1 cellular context compared by ENCODE assay signal in the genomic region with DNA sequence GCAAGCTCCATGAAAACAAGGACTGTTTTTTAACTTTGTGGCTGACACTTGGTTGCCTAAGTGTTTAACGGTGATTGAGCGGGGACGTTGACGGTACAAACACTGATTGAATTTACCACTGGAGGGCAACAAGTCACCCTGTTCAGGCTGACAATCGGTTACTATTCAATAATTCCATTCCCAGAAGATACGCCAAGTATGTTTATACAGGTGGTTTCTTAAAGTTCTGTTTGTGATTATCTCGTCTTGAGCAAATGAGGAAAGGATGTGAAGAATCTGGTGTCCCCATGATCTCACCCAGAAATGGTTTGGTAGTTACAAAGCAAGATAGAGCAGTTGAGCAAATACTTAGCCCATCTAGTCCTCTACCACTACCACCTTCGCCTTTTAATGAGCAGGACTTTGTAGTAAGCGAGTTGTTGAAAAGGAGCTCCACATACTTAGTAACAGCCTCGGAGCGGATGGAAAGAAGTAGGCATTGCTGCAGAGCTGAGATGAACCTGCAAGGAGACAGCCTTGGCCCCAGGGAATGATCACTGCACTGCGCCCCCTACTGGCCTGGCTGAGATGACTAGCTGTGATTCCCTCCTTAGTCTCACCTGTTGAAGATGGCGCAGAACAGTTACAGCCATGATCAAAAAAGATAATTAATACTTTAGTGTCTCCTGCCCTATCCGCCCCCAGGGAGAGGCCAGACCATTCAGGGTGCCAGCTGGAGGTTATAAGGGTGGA.
TF ChIP-seq lines count a peak whose summit lies in the region.

No MANE protein-coding gene starts in this region.

TF ChIP-seq in HepG2, 621 proteins besides CTCF, POLR2A, EP300 and RAD21 (continued from another document):
- TF ChIP-seq, protein P1, sequence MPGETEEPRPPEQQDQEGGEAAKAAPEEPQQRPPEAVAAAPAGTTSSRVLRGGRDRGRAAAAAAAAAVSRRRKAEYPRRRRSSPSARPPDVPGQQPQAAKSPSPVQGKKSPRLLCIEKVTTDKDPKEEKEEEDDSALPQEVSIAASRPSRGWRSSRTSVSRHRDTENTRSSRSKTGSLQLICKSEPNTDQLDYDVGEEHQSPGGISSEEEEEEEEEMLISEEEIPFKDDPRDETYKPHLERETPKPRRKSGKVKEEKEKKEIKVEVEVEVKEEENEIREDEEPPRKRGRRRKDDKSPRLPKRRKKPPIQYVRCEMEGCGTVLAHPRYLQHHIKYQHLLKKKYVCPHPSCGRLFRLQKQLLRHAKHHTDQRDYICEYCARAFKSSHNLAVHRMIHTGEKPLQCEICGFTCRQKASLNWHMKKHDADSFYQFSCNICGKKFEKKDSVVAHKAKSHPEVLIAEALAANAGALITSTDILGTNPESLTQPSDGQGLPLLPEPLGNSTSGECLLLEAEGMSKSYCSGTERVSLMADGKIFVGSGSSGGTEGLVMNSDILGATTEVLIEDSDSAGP (CRISPR knock-in tag; IDR thresholded peaks at IDR 0.05; ENCODE audit: borderline replicate concordance): no peak
- TF ChIP-seq MXI1 (IDR thresholded peaks at IDR 0.05; ENCODE audit: borderline replicate concordance, low read depth, low read length): 0 out of 3 replicates have a peak, but pooled peaks have one; percentile 29
- TF ChIP-seq GABPB1 (CRISPR knock-in tag; IDR thresholded peaks at IDR 0.05): no peak
- TF ChIP-seq CBX5 (CRISPR knock-in tag; IDR thresholded peaks at IDR 0.05; ENCODE audit: borderline replicate concordance): no peak
- TF ChIP-seq TARDBP (CRISPR knock-in tag; IDR thresholded peaks at IDR 0.05): 0 out of 2 replicates have a peak, but pooled peaks have one; percentile 33
- TF ChIP-seq CENPX (CRISPR knock-in tag; IDR thresholded peaks at IDR 0.05): no peak
- TF ChIP-seq DRAP1 (CRISPR knock-in tag; IDR thresholded peaks at IDR 0.05): no peak
- no peak for TF ChIP-seq KDM5A (IDR thresholded peaks at IDR 0.05; ENCODE audit: borderline replicate concordance, low read length)
- no peak for TF ChIP-seq ZBTB8A (CRISPR knock-in tag; IDR thresholded peaks at IDR 0.05; ENCODE audit: borderline replicate concordance, low read depth)
- TF ChIP-seq ZFP36L1 (CRISPR knock-in tag; IDR thresholded peaks at IDR 0.05): no peak
- 0 out of 2 replicates have a peak, but pooled peaks have one; percentile 42 for TF ChIP-seq YEATS4 (CRISPR knock-in tag; IDR thresholded peaks at IDR 0.05; ENCODE audit: borderline replicate concordance)
- TF ChIP-seq, protein P2, sequence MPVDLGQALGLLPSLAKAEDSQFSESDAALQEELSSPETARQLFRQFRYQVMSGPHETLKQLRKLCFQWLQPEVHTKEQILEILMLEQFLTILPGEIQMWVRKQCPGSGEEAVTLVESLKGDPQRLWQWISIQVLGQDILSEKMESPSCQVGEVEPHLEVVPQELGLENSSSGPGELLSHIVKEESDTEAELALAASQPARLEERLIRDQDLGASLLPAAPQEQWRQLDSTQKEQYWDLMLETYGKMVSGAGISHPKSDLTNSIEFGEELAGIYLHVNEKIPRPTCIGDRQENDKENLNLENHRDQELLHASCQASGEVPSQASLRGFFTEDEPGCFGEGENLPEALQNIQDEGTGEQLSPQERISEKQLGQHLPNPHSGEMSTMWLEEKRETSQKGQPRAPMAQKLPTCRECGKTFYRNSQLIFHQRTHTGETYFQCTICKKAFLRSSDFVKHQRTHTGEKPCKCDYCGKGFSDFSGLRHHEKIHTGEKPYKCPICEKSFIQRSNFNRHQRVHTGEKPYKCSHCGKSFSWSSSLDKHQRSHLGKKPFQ (CRISPR knock-in tag; IDR thresholded peaks at IDR 0.05; ENCODE audit: insufficient replicate concordance): no peak
- no peak for TF ChIP-seq MXD1 (CRISPR knock-in tag; IDR thresholded peaks at IDR 0.05)
- TF ChIP-seq HES4 (CRISPR knock-in tag; IDR thresholded peaks at IDR 0.05; ENCODE audit: borderline replicate concordance): no peak
- no peak for TF ChIP-seq CHD4 (IDR thresholded peaks at IDR 0.05; ENCODE audit: borderline replicate concordance, low read length)
- no peak for TF ChIP-seq ZNF468 (CRISPR knock-in tag; IDR thresholded peaks at IDR 0.05)
- TF ChIP-seq ZBTB38 (CRISPR knock-in tag; IDR thresholded peaks at IDR 0.05): 0 out of 2 replicates have a peak, but pooled peaks have one; percentile 34
- no peak for TF ChIP-seq NBN (conservative IDR thresholded peaks at IDR 0.05)
TF ChIP-seq in HepG2: peak in this region for 44.
